In the genomic region with DNA sequence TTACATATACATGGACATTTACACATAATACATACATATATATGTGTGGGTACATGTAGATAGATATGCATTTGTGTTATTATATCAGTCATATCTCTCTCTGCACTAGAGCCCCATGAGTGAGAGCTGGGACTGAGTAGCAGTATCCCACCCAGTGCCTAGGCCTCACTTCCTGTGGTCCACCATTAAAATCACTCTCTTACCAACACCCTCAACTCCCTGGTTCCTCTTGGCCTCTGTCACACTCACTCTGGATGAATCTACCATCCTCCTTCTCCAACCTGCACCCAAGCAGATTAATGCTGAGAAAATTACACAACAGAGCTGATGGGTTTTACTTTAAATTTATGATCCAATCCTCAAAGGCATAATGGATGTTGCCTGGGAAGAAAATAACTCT, we compare ENCODE assay signal across 22 cellular contexts.
"Had no signal": no experiment of that assay in that cellular context is flagged by ENCODE, and none has a peak within 500 bp of the region (broad histone marks: within the 10 kb centered on the region; RNA-seq: fewer than 3 reads in every experiment).

No MANE protein-coding gene starts in this region.

- H3K36me3 ChIP-seq: esophagus squamous epithelium, gastrocnemius medialis, heart right ventricle, left lung, lower lobe of right lung had no signal

- DNase-seq: dermis blood vessel endothelial cell; effector CD8-positive, alpha-beta T cell; effector memory CD8-positive, alpha-beta T cell; endodermal cell; erythroblast; esophagus squamous epithelium; foreskin fibroblast; foreskin melanocyte; gastrocnemius medialis; glutamatergic neuron; heart right ventricle; hippocampal formation; left cardiac atrium; left lung; left ventricle myocardium superior; lower lobe of right lung; mesenchymal stem cell; mucosa of descending colon had no signal

- H3K9me3 ChIP-seq: esophagus squamous epithelium, gastrocnemius medialis, heart right ventricle, left lung, lower lobe of right lung, mucosa of descending colon had no signal

- ATAC-seq: effector memory CD8-positive, alpha-beta T cell; esophagus mucosa; gastrocnemius medialis; heart right ventricle; left cardiac atrium; left lung; left ventricle myocardium superior; lower lobe of right lung; mucosa of descending colon had no signal

- H3K4me1 ChIP-seq: gastrocnemius medialis had no signal

- H3K4me3 ChIP-seq: coronary artery, esophagus squamous epithelium, gastrocnemius medialis, heart right ventricle, left lung, lower lobe of right lung, mucosa of descending colon had no signal

- H3K9me3 Mint-ChIP-seq: effector memory CD8-positive, alpha-beta T cell; endodermal cell; mesothelial cell of epicardium had no signal

- H3K27ac ChIP-seq: coronary artery, epithelial cell of prostate, esophagus squamous epithelium, gastrocnemius medialis, heart right ventricle, left lung, lower lobe of right lung had no signal

- H3K36me3 Mint-ChIP-seq: mesothelial cell of epicardium had no signal

- H3K27ac Mint-ChIP-seq: effector memory CD8-positive, alpha-beta T cell; endodermal cell; mesothelial cell of epicardium had no signal

- H3K27me3 ChIP-seq: left lung had no signal

- H3K4me3 Mint-ChIP-seq: effector memory CD8-positive, alpha-beta T cell; endodermal cell; mesothelial cell of epicardium had no signal
